ENCODE assay signal across 1 cellular context in genomic region chr19:53810891-53811290, GRCh38.
TF ChIP-seq lines count a peak whose summit lies in the region.

No MANE protein-coding gene starts in this region.

TF ChIP-seq in H1, 55 proteins besides CTCF, POLR2A, EP300 and RAD21:
- TF ChIP-seq EGR1 (IDR thresholded peaks at IDR 0.05; ENCODE audit: borderline replicate concordance, low read depth, low read length) = no peak
